ENCODE assay signal across 1 cellular context in the genomic region with DNA sequence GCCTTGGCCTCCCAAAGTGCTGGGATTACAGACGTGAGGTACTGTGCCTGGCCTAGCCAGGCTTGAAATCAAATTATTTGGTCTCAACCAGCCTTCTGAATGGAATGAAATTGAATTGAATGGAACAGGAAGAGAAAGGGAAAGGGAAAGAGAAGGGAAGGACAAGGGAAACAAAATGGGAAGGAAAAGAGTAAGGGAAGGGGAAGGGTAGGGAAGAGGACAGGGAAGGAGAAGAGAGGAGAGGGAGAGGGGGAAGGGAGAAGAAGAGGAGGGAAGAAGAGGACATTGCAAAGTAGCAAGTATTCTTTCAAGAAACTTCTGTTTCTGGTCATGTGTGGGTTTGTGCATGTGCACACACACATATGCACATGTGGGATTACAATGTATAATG.
TF ChIP-seq lines count a peak whose summit lies in the region.

No MANE protein-coding gene starts in this region.

TF ChIP-seq in HepG2, 621 proteins besides CTCF, POLR2A, EP300 and RAD21 (continues in another document):
- TF ChIP-seq AFF4 (CRISPR knock-in tag; IDR thresholded peaks at IDR 0.05), result no peak
- TF ChIP-seq ZNF510 (CRISPR knock-in tag; IDR thresholded peaks at IDR 0.05; ENCODE audit: low read depth), result no peak
- no peak for TF ChIP-seq KLF12 (CRISPR knock-in tag; IDR thresholded peaks at IDR 0.05; ENCODE audit: borderline replicate concordance)
- TF ChIP-seq EED (CRISPR knock-in tag; IDR thresholded peaks at IDR 0.05), result no peak
- TF ChIP-seq, protein P1, sequence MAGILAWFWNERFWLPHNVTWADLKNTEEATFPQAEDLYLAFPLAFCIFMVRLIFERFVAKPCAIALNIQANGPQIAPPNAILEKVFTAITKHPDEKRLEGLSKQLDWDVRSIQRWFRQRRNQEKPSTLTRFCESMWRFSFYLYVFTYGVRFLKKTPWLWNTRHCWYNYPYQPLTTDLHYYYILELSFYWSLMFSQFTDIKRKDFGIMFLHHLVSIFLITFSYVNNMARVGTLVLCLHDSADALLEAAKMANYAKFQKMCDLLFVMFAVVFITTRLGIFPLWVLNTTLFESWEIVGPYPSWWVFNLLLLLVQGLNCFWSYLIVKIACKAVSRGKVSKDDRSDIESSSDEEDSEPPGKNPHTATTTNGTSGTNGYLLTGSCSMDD (CRISPR knock-in tag; IDR thresholded peaks at IDR 0.05), result no peak
- TF ChIP-seq PCBP2 (optimal IDR thresholded peaks at IDR 0.05; ENCODE audit: low read depth, low read length, poor library complexity, severe bottlenecking), result peak; percentile 35
- TF ChIP-seq GRHL1 (CRISPR knock-in tag; conservative IDR thresholded peaks at IDR 0.05), result no peak
- peak; percentile 1; the same call in 1 of the 2 replicates for TF ChIP-seq ZBTB38 (CRISPR knock-in tag; IDR thresholded peaks at IDR 0.05)
- TF ChIP-seq SIN3A (IDR thresholded peaks at IDR 0.05; ENCODE audit: borderline replicate concordance, low read depth, low read length), result no peak
- no peak for TF ChIP-seq KLF9 (CRISPR knock-in tag; IDR thresholded peaks at IDR 0.05; ENCODE audit: low read depth)
- no peak for TF ChIP-seq ZNF800 (CRISPR knock-in tag; IDR thresholded peaks at IDR 0.05)
- TF ChIP-seq BRCA1 (CRISPR knock-in tag; IDR thresholded peaks at IDR 0.05), result no peak
- no peak for TF ChIP-seq ZNF282 (IDR thresholded peaks at IDR 0.05; ENCODE audit: partially characterized antibody)
- no peak for TF ChIP-seq BCL6 (CRISPR knock-in tag; IDR thresholded peaks at IDR 0.05)
- peak; percentile 70; the same call in 1 of the 2 replicates for TF ChIP-seq CHD4 (IDR thresholded peaks at IDR 0.05; ENCODE audit: borderline replicate concordance, low read length)
- no peak for TF ChIP-seq NFIC (IDR thresholded peaks at IDR 0.05; ENCODE audit: low read length)
- no peak for TF ChIP-seq MTA3 (CRISPR knock-in tag; IDR thresholded peaks at IDR 0.05)
- TF ChIP-seq GTF3A (CRISPR knock-in tag; conservative IDR thresholded peaks at IDR 0.05), result no peak
- TF ChIP-seq, protein P2, sequence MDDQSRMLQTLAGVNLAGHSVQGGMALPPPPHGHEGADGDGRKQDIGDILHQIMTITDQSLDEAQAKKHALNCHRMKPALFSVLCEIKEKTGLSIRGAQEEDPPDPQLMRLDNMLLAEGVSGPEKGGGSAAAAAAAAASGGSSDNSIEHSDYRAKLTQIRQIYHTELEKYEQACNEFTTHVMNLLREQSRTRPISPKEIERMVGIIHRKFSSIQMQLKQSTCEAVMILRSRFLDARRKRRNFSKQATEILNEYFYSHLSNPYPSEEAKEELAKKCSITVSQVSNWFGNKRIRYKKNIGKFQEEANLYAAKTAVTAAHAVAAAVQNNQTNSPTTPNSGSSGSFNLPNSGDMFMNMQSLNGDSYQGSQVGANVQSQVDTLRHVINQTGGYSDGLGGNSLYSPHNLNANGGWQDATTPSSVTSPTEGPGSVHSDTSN (CRISPR knock-in tag; IDR thresholded peaks at IDR 0.05; ENCODE audit: borderline replicate concordance), result no peak
- TF ChIP-seq ZSCAN20 (CRISPR knock-in tag; IDR thresholded peaks at IDR 0.05; ENCODE audit: borderline replicate concordance), result no peak
- no peak for TF ChIP-seq RBAK (CRISPR knock-in tag; IDR thresholded peaks at IDR 0.05)
- no peak for TF ChIP-seq ZNF879 (CRISPR knock-in tag; IDR thresholded peaks at IDR 0.05)
- no peak for TF ChIP-seq ZMAT3 (CRISPR knock-in tag; conservative IDR thresholded peaks at IDR 0.05)
- peak; percentile 53 for TF ChIP-seq MNT (IDR thresholded peaks at IDR 0.05)
- no peak for TF ChIP-seq SRY (CRISPR knock-in tag; IDR thresholded peaks at IDR 0.05)
- TF ChIP-seq HOXA9 (CRISPR knock-in tag; IDR thresholded peaks at IDR 0.05; ENCODE audit: borderline replicate concordance), result no peak
- TF ChIP-seq MEIS1 (CRISPR knock-in tag; IDR thresholded peaks at IDR 0.05; ENCODE audit: borderline replicate concordance), result no peak
- no peak for TF ChIP-seq KDM4B (CRISPR knock-in tag; IDR thresholded peaks at IDR 0.05)
- TF ChIP-seq SP140L (CRISPR knock-in tag; IDR thresholded peaks at IDR 0.05; ENCODE audit: borderline replicate concordance), result no peak
- TF ChIP-seq, protein P3, sequence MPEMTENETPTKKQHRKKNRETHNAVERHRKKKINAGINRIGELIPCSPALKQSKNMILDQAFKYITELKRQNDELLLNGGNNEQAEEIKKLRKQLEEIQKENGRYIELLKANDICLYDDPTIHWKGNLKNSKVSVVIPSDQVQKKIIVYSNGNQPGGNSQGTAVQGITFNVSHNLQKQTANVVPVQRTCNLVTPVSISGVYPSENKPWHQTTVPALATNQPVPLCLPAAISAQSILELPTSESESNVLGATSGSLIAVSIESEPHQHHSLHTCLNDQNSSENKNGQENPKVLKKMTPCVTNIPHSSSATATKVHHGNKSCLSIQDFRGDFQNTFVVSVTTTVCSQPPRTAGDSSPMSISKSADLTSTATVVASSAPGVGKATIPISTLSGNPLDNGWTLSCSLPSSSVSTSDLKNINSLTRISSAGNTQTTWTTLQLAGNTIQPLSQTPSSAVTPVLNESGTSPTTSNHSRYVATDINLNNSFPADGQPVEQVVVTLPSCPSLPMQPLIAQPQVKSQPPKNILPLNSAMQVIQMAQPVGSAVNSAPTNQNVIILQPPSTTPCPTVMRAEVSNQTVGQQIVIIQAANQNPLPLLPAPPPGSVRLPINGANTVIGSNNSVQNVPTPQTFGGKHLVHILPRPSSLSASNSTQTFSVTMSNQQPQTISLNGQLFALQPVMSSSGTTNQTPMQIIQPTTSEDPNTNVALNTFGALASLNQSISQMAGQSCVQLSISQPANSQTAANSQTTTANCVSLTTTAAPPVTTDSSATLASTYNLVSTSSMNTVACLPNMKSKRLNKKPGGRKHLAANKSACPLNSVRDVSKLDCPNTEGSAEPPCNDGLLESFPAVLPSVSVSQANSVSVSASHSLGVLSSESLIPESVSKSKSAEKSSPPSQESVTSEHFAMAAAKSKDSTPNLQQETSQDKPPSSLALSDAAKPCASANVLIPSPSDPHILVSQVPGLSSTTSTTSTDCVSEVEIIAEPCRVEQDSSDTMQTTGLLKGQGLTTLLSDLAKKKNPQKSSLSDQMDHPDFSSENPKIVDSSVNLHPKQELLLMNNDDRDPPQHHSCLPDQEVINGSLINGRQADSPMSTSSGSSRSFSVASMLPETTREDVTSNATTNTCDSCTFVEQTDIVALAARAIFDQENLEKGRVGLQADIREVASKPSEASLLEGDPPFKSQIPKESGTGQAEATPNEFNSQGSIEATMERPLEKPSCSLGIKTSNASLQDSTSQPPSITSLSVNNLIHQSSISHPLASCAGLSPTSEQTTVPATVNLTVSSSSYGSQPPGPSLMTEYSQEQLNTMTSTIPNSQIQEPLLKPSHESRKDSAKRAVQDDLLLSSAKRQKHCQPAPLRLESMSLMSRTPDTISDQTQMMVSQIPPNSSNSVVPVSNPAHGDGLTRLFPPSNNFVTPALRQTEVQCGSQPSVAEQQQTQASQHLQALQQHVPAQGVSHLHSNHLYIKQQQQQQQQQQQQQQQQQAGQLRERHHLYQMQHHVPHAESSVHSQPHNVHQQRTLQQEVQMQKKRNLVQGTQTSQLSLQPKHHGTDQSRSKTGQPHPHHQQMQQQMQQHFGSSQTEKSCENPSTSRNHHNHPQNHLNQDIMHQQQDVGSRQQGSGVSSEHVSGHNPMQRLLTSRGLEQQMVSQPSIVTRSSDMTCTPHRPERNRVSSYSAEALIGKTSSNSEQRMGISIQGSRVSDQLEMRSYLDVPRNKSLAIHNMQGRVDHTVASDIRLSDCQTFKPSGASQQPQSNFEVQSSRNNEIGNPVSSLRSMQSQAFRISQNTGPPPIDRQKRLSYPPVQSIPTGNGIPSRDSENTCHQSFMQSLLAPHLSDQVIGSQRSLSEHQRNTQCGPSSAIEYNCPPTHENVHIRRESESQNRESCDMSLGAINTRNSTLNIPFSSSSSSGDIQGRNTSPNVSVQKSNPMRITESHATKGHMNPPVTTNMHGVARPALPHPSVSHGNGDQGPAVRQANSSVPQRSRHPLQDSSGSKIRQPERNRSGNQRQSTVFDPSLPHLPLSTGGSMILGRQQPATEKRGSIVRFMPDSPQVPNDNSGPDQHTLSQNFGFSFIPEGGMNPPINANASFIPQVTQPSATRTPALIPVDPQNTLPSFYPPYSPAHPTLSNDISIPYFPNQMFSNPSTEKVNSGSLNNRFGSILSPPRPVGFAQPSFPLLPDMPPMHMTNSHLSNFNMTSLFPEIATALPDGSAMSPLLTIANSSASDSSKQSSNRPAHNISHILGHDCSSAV (CRISPR knock-in tag; IDR thresholded peaks at IDR 0.05; ENCODE audit: borderline replicate concordance), result no peak
- no peak for TF ChIP-seq KLF6 (CRISPR knock-in tag; IDR thresholded peaks at IDR 0.05)
- no peak for TF ChIP-seq ZSCAN25 (CRISPR knock-in tag; IDR thresholded peaks at IDR 0.05)
- TF ChIP-seq RFX3 (CRISPR knock-in tag; IDR thresholded peaks at IDR 0.05), result no peak
- TF ChIP-seq EHMT2 (IDR thresholded peaks at IDR 0.05; ENCODE audit: borderline replicate concordance, low read depth, low read length), result no peak
- no peak for TF ChIP-seq PHF5A (CRISPR knock-in tag; IDR thresholded peaks at IDR 0.05; ENCODE audit: low read depth, unreplicated experiment)
- TF ChIP-seq ZBTB42 (CRISPR knock-in tag; IDR thresholded peaks at IDR 0.05), result no peak
- TF ChIP-seq, protein P4, sequence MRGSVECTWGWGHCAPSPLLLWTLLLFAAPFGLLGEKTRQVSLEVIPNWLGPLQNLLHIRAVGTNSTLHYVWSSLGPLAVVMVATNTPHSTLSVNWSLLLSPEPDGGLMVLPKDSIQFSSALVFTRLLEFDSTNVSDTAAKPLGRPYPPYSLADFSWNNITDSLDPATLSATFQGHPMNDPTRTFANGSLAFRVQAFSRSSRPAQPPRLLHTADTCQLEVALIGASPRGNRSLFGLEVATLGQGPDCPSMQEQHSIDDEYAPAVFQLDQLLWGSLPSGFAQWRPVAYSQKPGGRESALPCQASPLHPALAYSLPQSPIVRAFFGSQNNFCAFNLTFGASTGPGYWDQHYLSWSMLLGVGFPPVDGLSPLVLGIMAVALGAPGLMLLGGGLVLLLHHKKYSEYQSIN (CRISPR knock-in tag; IDR thresholded peaks at IDR 0.05; ENCODE audit: borderline replicate concordance), result no peak
